In genomic region chr1:85172684-85173337, GRCh38 we compare ENCODE assay signal across 1 cellular context.
TF ChIP-seq lines count a peak whose summit lies in the region.

No MANE protein-coding gene starts in this region.

TF ChIP-seq in GM23338, 12 proteins besides CTCF, POLR2A, EP300 and RAD21 (continued from another document):
- TF ChIP-seq, protein P1, sequence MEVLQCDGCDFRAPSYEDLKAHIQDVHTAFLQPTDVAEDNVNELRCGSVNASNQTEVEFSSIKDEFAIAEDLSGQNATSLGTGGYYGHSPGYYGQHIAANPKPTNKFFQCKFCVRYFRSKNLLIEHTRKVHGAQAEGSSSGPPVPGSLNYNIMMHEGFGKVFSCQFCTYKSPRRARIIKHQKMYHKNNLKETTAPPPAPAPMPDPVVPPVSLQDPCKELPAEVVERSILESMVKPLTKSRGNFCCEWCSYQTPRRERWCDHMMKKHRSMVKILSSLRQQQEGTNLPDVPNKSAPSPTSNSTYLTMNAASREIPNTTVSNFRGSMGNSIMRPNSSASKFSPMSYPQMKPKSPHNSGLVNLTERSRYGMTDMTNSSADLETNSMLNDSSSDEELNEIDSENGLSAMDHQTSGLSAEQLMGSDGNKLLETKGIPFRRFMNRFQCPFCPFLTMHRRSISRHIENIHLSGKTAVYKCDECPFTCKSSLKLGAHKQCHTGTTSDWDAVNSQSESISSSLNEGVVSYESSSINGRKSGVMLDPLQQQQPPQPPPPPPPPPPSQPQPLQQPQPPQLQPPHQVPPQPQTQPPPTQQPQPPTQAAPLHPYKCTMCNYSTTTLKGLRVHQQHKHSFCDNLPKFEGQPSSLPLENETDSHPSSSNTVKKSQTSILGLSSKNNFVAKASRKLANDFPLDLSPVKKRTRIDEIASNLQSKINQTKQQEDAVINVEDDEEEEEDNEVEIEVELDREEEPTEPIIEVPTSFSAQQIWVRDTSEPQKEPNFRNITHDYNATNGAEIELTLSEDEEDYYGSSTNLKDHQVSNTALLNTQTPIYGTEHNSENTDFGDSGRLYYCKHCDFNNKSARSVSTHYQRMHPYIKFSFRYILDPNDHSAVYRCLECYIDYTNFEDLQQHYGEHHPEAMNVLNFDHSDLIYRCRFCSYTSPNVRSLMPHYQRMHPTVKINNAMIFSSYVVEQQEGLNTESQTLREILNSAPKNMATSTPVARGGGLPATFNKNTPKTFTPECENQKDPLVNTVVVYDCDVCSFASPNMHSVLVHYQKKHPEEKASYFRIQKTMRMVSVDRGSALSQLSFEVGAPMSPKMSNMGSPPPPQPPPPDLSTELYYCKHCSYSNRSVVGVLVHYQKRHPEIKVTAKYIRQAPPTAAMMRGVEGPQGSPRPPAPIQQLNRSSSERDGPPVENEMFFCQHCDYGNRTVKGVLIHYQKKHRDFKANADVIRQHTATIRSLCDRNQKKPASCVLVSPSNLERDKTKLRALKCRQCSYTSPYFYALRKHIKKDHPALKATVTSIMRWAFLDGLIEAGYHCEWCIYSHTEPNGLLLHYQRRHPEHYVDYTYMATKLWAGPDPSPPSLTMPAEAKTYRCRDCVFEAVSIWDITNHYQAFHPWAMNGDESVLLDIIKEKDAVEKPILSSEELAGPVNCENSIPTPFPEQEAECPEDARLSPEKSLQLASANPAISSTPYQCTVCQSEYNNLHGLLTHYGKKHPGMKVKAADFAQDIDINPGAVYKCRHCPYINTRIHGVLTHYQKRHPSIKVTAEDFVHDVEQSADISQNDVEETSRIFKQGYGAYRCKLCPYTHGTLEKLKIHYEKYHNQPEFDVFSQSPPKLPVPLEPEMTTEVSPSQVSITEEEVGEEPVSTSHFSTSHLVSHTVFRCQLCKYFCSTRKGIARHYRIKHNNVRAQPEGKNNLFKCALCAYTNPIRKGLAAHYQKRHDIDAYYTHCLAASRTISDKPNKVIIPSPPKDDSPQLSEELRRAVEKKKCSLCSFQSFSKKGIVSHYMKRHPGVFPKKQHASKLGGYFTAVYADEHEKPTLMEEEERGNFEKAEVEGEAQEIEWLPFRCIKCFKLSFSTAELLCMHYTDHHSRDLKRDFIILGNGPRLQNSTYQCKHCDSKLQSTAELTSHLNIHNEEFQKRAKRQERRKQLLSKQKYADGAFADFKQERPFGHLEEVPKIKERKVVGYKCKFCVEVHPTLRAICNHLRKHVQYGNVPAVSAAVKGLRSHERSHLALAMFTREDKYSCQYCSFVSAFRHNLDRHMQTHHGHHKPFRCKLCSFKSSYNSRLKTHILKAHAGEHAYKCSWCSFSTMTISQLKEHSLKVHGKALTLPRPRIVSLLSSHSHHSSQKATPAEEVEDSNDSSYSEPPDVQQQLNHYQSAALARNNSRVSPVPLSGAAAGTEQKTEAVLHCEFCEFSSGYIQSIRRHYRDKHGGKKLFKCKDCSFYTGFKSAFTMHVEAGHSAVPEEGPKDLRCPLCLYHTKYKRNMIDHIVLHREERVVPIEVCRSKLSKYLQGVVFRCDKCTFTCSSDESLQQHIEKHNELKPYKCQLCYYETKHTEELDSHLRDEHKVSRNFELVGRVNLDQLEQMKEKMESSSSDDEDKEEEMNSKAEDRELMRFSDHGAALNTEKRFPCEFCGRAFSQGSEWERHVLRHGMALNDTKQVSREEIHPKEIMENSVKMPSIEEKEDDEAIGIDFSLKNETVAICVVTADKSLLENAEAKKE (CRISPR knock-in tag; IDR thresholded peaks at IDR 0.05), result no peak
- TF ChIP-seq CREB1 (CRISPR knock-in tag; IDR thresholded peaks at IDR 0.05; ENCODE audit: low read depth), result no peak
